ENCODE assay signal across 25 cellular contexts in genomic region chr9:4306788-4307144, GRCh38. TPM values are rescaled to one million over a fixed set of nuclear protein-coding genes. Genes with fewer than 3 reads are reported as not detected.
DNase-seq lines count a peak whose midpoint lies in the region; ATAC-seq, FAIRE-seq and TF ChIP-seq lines count a peak whose summit lies in the region.
"Had no signal": no experiment of that assay in that cellular context is flagged by ENCODE, and none has a peak within 500 bp of the region (broad histone marks: within the 10 kb centered on the region; RNA-seq: fewer than 3 reads in every experiment).

No MANE protein-coding gene starts in this region.

- no peaks in the 10 kb centered on the region for H3K79me2 ChIP-seq in K562 (ENCODE audit: control insufficient read depth, insufficient read depth, low read length)

- CTCF ChIA-PET in activated naive CD4-positive, alpha-beta T cell treated with anti-CD3 and anti-CD28 coated beads for 36 hours (lab: Charles Lee): interaction anchor here (0.6 to 6.9 kb wide), 6 partner anchors 8 to 482 kb away, joined by 3 to 48 read pairs (median 5); no protein-coding TSS in a partner anchor
- CTCF ChIA-PET in K562 (lab: Yijun Ruan, JAX; ENCODE audit: low intra/inter-chr PET ratio): no interaction called here
- CTCF ChIA-PET in CD8-positive, alpha-beta memory T cell (lab: Charles Lee): no interaction called here

- POLR2A ChIA-PET in K562 (lab: Yijun Ruan, JAX): no interaction called here
- POLR2A ChIA-PET in CD8-positive, alpha-beta memory T cell (lab: Charles Lee): no interaction called here

- TF ChIP-seq CTCF in K562 (IDR thresholded peaks at IDR 0.05 in 2 of 3, conservative IDR thresholded peaks at IDR 0.05 in 1 of 3; ENCODE audit: insufficient read depth in 2 of 3, low read depth in 1 of 3, low read length in 3 of 3): no peak

- no peak overlapping the region for H3K4me3 Mint-ChIP-seq in activated naive CD4-positive, alpha-beta T cell treated with anti-CD3 and anti-CD28 coated beads for 36 hours
- H3K4me3 Mint-ChIP-seq in CD8-positive, alpha-beta memory T cell: no peak overlapping the region
- H3K4me3 Mint-ChIP-seq: activated CD4-positive, alpha-beta T cell treated with anti-CD3 and anti-CD28 coated beads, Interleukin-2, amount 10 ng/mL, durations not matched to agents 7 days and 5 days; CD4-positive, CD25-positive, alpha-beta regulatory T cell; endodermal cell had no signal

- H3K27ac Mint-ChIP-seq in activated naive CD4-positive, alpha-beta T cell treated with anti-CD3 and anti-CD28 coated beads for 36 hours: peak overlapping the region; percentile 11
- no peak overlapping the region for H3K27ac Mint-ChIP-seq in CD8-positive, alpha-beta memory T cell
- H3K27ac Mint-ChIP-seq: activated CD4-positive, alpha-beta T cell treated with anti-CD3 and anti-CD28 coated beads, Interleukin-2, amount 10 ng/mL, durations not matched to agents 7 days and 5 days; CD4-positive, CD25-positive, alpha-beta regulatory T cell; endodermal cell had no signal

- no peak for DNase-seq in activated naive CD4-positive, alpha-beta T cell treated with anti-CD3 and anti-CD28 coated beads for 36 hours
- DNase-seq in activated naive CD4-positive, alpha-beta T cell treated with anti-CD3 and anti-CD28 coated beads, Interleukin-2, amount 50 U/mL, for 16 hours: no peak
- no peak for DNase-seq in K562 (ENCODE audit: extremely low read depth in 1 of 4, low spot score in 3 of 4)
- peak; percentile 21 for DNase-seq in small intestine
- no peak for DNase-seq in activated CD8-positive, alpha-beta memory T cell treated with anti-CD3 and anti-CD28 coated beads for 24 hours
- no peak for DNase-seq in CD8-positive, alpha-beta memory T cell
- DNase-seq: activated CD4-positive, alpha-beta T cell treated with anti-CD3 and anti-CD28 coated beads, Interleukin-2, amount 10 ng/mL, durations not matched to agents 7 days and 5 days; CD4-positive, CD25-positive, alpha-beta regulatory T cell; cortex of kidney; DMS53; endodermal cell; GF-D8; islet precursor cell; NCI-H1417 treated with DMSO at 0.1 percent for 48 hours; NK-92 treated with Interleukin-12 subunit alpha and Interleukin-12 subunit beta, amount 100 ng/mL, for 24 hours; Peyer's patch; stimulated activated naive CD4-positive, alpha-beta T cell; tibial artery had no signal

- no peak overlapping the region for H2AFZ ChIP-seq in K562 (ENCODE audit: low read depth, low read length)

- no peaks in the 10 kb centered on the region for H3K9me1 ChIP-seq in K562 (ENCODE audit: control insufficient read depth, insufficient read depth, low read length)

- H3K27ac ChIP-seq in K562 (ENCODE audit: extremely low read depth, low read depth, low read length): no peak overlapping the region
- no peak overlapping the region for H3K27ac ChIP-seq in small intestine (ENCODE audit: low read depth in 1 of 2, low read length in 1 of 2)
- H3K27ac ChIP-seq in CD8-positive, alpha-beta memory T cell (ENCODE audit: low read depth, low read length): no peak overlapping the region
- H3K27ac ChIP-seq: gastroesophageal sphincter, Peyer's patch, tibial artery had no signal

- no peaks in the 10 kb centered on the region for H3K27me3 Mint-ChIP-seq in activated naive CD4-positive, alpha-beta T cell treated with anti-CD3 and anti-CD28 coated beads for 36 hours (ENCODE audit: low read depth)
- H3K27me3 Mint-ChIP-seq in CD8-positive, alpha-beta memory T cell: peaks cover 17 to 56% of the 10 kb centered on the region in 2 donors

- H3K4me1 Mint-ChIP-seq in activated naive CD4-positive, alpha-beta T cell treated with anti-CD3 and anti-CD28 coated beads for 36 hours (ENCODE audit: low read depth): peaks cover 51% of the 10 kb centered on the region
- no peaks in the 10 kb centered on the region for H3K4me1 Mint-ChIP-seq in CD8-positive, alpha-beta memory T cell
- H3K4me1 Mint-ChIP-seq: CD4-positive, CD25-positive, alpha-beta regulatory T cell had no signal

- H3K4me2 ChIP-seq in K562 (ENCODE audit: insufficient read depth, low read length): no peak overlapping the region

- TF ChIP-seq EP300 in Ishikawa (IDR thresholded peaks at IDR 0.05; ENCODE audit: borderline replicate concordance) (no peak), K562 (IDR thresholded peaks at IDR 0.05; ENCODE audit: low read length) (no peak)

- in situ Hi-C loops in K562 (cut with MboI): no loop called here

- no peak for TF ChIP-seq POLR2A in K562 (conservative IDR thresholded peaks at IDR 0.05)

- H3K9ac ChIP-seq in K562 (ENCODE audit: insufficient read depth in 1 of 2, low read depth in 2 of 2, low read length in 2 of 2): no peak overlapping the region

- intact Hi-C loops in activated naive CD4-positive, alpha-beta T cell treated with anti-CD3 and anti-CD28 coated beads for 36 hours (cut with micrococcal nuclease): loop anchor here (1.0 to 10.0 kb wide), 5 partner anchors 8 to 1318 kb away; partner anchors contain the start of genes AK3 and RIC1
- intact Hi-C loops in K562 (cut with micrococcal nuclease): no loop called here

- H3K4me3 ChIP-seq in K562: no peak overlapping the region
- H3K4me3 ChIP-seq in small intestine (ENCODE audit: low read depth in 1 of 2, low read length in 2 of 2): no peak overlapping the region
- H3K4me3 ChIP-seq in CD8-positive, alpha-beta memory T cell (ENCODE audit: low read length): no peak overlapping the region
- H3K4me3 ChIP-seq: gastroesophageal sphincter, lung, Peyer's patch, skin epidermis, tibial artery had no signal

- TF ChIP-seq RAD21 in Ishikawa (IDR thresholded peaks at IDR 0.05; ENCODE audit: low read depth) (no peak), K562 (CRISPR knock-in tag; conservative IDR thresholded peaks at IDR 0.05 in 1 of 2, IDR thresholded peaks at IDR 0.05 in 1 of 2) (no peak)

- 0% methylated on average over 3 of the region's 3 CpGs for WGBS in K562 (ENCODE audit: insufficient coverage, low coverage, missing lambda C conversion rate)
- WGBS in small intestine, 3 donors: 23 to 55% (median 33%) methylated on average over 3 of the region's 3 CpGs

- H4K20me1 ChIP-seq in K562 (replicated peaks; ENCODE audit: control insufficient read depth, insufficient read depth, low read length): no peaks in the 10 kb centered on the region

- FAIRE-seq in K562 (lab: Jason Lieb, UNC) (no peak), small intestine (lab: Jason Lieb, UNC) (no peak)
- FAIRE-seq: bronchial epithelial cell had no signal

- H3K27me3 ChIP-seq in K562 (ENCODE audit: control insufficient read depth in 2 of 2, insufficient read depth in 2 of 2, low read length in 2 of 2): peaks cover 0 to 6% of the 10 kb centered on the region in 2 experiments; a peak in 2 of 5 replicates
- no peaks in the 10 kb centered on the region for H3K27me3 ChIP-seq in small intestine (ENCODE audit: control insufficient read depth in 2 of 2, insufficient read depth in 2 of 2, low read length in 2 of 2)
- H3K27me3 ChIP-seq in CD8-positive, alpha-beta memory T cell (ENCODE audit: insufficient read depth, low read length, poor library complexity, severe bottlenecking): no peaks in the 10 kb centered on the region
- H3K27me3 ChIP-seq: gastroesophageal sphincter, Peyer's patch, tibial artery had no signal

- H3K36me3 ChIP-seq in K562 (ENCODE audit: control insufficient read depth, insufficient read depth, low read length) (no peaks in the 10 kb centered on the region), small intestine (ENCODE audit: control insufficient read depth in 2 of 2, insufficient read depth in 2 of 2, low read length in 2 of 2) (no peaks in the 10 kb centered on the region)
- no peaks in the 10 kb centered on the region for H3K36me3 ChIP-seq in CD8-positive, alpha-beta memory T cell (ENCODE audit: insufficient read depth, low read length)
- H3K36me3 ChIP-seq: gastroesophageal sphincter, Peyer's patch, tibial artery had no signal

- ATAC-seq in K562: no peak
- no peak for ATAC-seq in GM21515 (IDR thresholded peaks at IDR 0.05; ENCODE audit: unreplicated experiment)
- ATAC-seq: gastroesophageal sphincter, HCT116 had no signal

- no TSS peak for BruUV-seq in K562 (replicated peaks; lab: Mats Ljungman, UMichigan)

- H3K4me1 ChIP-seq in K562 (replicated peaks in 1 of 2; ENCODE audit: control insufficient read depth in 2 of 2, insufficient read depth in 2 of 2, low read length in 2 of 2) (no peaks in the 10 kb centered on the region), small intestine (ENCODE audit: control insufficient read depth in 2 of 2, insufficient read depth in 1 of 2, low read depth in 1 of 2, low read length in 1 of 2) (no peaks in the 10 kb centered on the region)
- H3K4me1 ChIP-seq in CD8-positive, alpha-beta memory T cell (ENCODE audit: insufficient read depth, low read length): no peaks in the 10 kb centered on the region
- H3K4me1 ChIP-seq: Peyer's patch had no signal

- no peaks in the 10 kb centered on the region for H3K36me3 Mint-ChIP-seq in activated naive CD4-positive, alpha-beta T cell treated with anti-CD3 and anti-CD28 coated beads for 36 hours (ENCODE audit: low read depth)
- H3K36me3 Mint-ChIP-seq in CD8-positive, alpha-beta memory T cell: no peaks in the 10 kb centered on the region
- H3K36me3 Mint-ChIP-seq: CD4-positive, CD25-positive, alpha-beta regulatory T cell had no signal

- H3K9me3 ChIP-seq in K562 (replicated peaks; ENCODE audit: control insufficient read depth, insufficient read depth, low read depth, low read length): no peaks in the 10 kb centered on the region
- H3K9me3 ChIP-seq in small intestine (ENCODE audit: control insufficient read depth, low read depth): no peaks in the 10 kb centered on the region
- no peaks in the 10 kb centered on the region for H3K9me3 ChIP-seq in CD8-positive, alpha-beta memory T cell (ENCODE audit: low read length)
- H3K9me3 ChIP-seq: gastroesophageal sphincter, Peyer's patch, tibial artery had no signal

- H3K9me3 Mint-ChIP-seq in activated naive CD4-positive, alpha-beta T cell treated with anti-CD3 and anti-CD28 coated beads for 36 hours: no peaks in the 10 kb centered on the region
- no peaks in the 10 kb centered on the region for H3K9me3 Mint-ChIP-seq in CD8-positive, alpha-beta memory T cell
- H3K9me3 Mint-ChIP-seq: activated CD4-positive, alpha-beta T cell treated with anti-CD3 and anti-CD28 coated beads, Interleukin-2, amount 10 ng/mL, durations not matched to agents 7 days and 5 days; endodermal cell had no signal

RNA-seq across cellular contexts. Expression of gene GLIS3, which starts 6.9 kb away (rescaled TPM):
- total RNA-seq in activated naive CD4-positive, alpha-beta T cell treated with anti-CD3 and anti-CD28 coated beads for 36 hours: 1 to 10 TPM; 1.4 to 1.7 TPM
- 1.1 TPM in 1 of 2 replicates, not detected in the other for total RNA-seq in K562 (2011; cell fraction: chromatin; rRNA removed; ENCODE audit: low replicate concordance)
- total RNA-seq in K562 (2011; cell fraction: nucleolus; rRNA removed): 0.26 TPM in 1 of 2 replicates, not detected in the other
- total RNA-seq in K562 (2011; cell fraction: nucleoplasm; rRNA removed): 0.59 TPM in 1 of 2 replicates, not detected in the other
- total RNA-seq in K562 (2014; rRNA removed) (0.14 and 0.37 TPM in 2 replicates), K562 (2014; rRNA removed; fragmentation: Illumina TruSeq; extraction: Trizol) (0.44 and 0.61 TPM in 2 replicates), K562 (2015; rRNA removed; fragmentation: Illumina TruSeq; extraction: Trizol) (0.49 and 0.51 TPM in 2 replicates), K562 (2021) (0.71 and 1.5 TPM in 2 replicates)
- polyA plus RNA-seq in K562 (2011; rRNA removed) (0.08 TPM in 1 of 2 replicates, not detected in the other), K562 (2014; fragmentation: Illumina TruSeq; extraction: Trizol) (0.18 and 0.37 TPM in 2 replicates), K562 (2014; fragmentation: Nextera tagmentation; extraction: Ambion mirVana) (under 1 TPM; 0.11 to 0.18 TPM), K562 (2014; rRNA removed) (0.01 and 0.30 TPM in 2 replicates), small intestine (1 to 10 TPM in 1 of 3 donors, under 1 TPM in 2; 0.27 to 1.7 (median 0.67) TPM)
- polyA plus RNA-seq in K562 (2011; cell fraction: cytosol; rRNA removed): 0.06 TPM in 1 of 2 replicates, not detected in the other
- 0.11 TPM in 1 of 2 replicates, not detected in the other for polyA plus RNA-seq in K562 (2011; cell fraction: nucleus; rRNA removed)
- polyA plus RNA-seq in K562 (2012): 0.25 and 0.50 TPM in 2 replicates
- 0.15 TPM in 1 of 2 replicates, not detected in the other for polyA minus RNA-seq in K562 (2011; rRNA and poly(A)+ RNA removed)
- not detected in 2 replicates for polyA minus RNA-seq in K562 (2011; cell fraction: cytosol; rRNA and poly(A)+ RNA removed)
- 0.67 TPM in 1 of 2 replicates, not detected in the other for polyA minus RNA-seq in K562 (2011; cell fraction: nucleus; rRNA and poly(A)+ RNA removed)
- under 1 TPM; 0.31 to 0.37 TPM for total RNA-seq in CD8-positive, alpha-beta memory T cell
- polyA plus RNA-seq in CD8-positive, alpha-beta memory T cell: 0.22 TPM
